Comparison of ENCODE assay signal across 8 cellular contexts in the genomic region with DNA sequence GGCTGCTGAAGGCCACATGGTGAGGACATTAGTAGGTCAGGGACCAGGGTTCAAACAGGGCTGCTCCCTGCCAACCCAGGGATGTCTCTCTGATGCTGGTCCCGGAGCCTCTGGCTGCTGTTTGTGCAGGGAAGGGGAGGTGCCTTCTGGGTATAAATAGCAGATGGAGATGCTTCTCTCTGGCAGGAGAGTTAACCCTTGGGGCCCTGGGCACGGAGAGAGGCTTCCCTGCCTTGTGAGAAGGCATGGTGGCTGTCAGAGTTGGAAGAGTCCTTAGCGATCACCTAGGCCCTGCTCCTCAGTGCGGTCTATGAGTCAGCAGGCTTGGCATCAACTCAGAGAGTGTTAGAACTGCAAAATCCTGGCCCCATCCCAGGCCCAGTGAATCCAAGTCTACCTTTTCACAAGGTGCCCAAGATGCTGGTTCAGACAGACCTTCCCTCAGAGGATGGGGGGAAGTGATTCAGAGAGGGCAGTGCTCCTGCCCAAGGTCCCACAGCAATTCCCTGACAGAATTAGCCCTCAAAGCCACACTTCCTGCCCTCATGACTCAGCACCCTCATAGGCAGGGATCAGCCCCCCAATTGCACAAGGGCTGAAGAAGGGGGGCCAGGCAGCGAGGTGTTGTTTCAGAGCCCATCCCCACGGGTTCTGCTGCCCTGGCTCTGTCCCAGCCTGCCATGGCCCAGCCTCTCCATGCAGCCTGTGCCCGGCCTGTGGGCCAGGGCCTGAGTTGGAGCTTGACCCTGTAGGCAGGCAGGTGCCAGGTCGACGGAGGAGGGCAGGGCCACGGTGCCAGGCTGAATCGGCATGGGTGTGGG. TPM values are rescaled to one million over a fixed set of nuclear protein-coding genes. Genes with fewer than 3 reads are reported as not detected.
DNase-seq lines count a peak whose midpoint lies in the region; ATAC-seq lines count a peak whose summit lies in the region.

No MANE protein-coding gene starts in this region.

- H3K27me3 Mint-ChIP-seq in activated T-helper 2 cell treated with anti-CD3 and anti-CD28 coated beads, Interferon-gamma antibody, Interleukin-2, Interleukin-4, amounts not matched to agents 10 μg/mL and 5 μg/mL and 100 μg/mL, durations not matched to agents 14 hours and 24 hours and 36 hours (ENCODE audit: low read depth): no peaks in the 10 kb centered on the region

- ATAC-seq in HG02885 (IDR thresholded peaks at IDR 0.05; ENCODE audit: poor library complexity, unreplicated experiment): no peak

- H3K36me3 Mint-ChIP-seq in activated T-helper 2 cell treated with anti-CD3 and anti-CD28 coated beads, Interferon-gamma antibody, Interleukin-2, Interleukin-4, amounts not matched to agents 10 μg/mL and 5 μg/mL and 100 μg/mL, durations not matched to agents 14 hours and 24 hours and 36 hours (ENCODE audit: low read depth): no peaks in the 10 kb centered on the region

- intact Hi-C loops in activated T-helper 2 cell treated with anti-CD3 and anti-CD28 coated beads, Interferon-gamma antibody, Interleukin-2, Interleukin-4, amounts not matched to agents 10 μg/mL and 5 μg/mL and 100 μg/mL, durations not matched to agents 14 hours and 24 hours and 36 hours (cut with micrococcal nuclease): no loop called here

- H3K9me3 Mint-ChIP-seq in activated T-helper 2 cell treated with anti-CD3 and anti-CD28 coated beads, Interferon-gamma antibody, Interleukin-2, Interleukin-4, amounts not matched to agents 10 μg/mL and 5 μg/mL and 100 μg/mL, durations not matched to agents 14 hours and 24 hours and 36 hours: no peaks in the 10 kb centered on the region

- no peak overlapping the region for H3K27ac Mint-ChIP-seq in activated T-helper 2 cell treated with anti-CD3 and anti-CD28 coated beads, Interferon-gamma antibody, Interleukin-2, Interleukin-4, amounts not matched to agents 10 μg/mL and 5 μg/mL and 100 μg/mL, durations not matched to agents 14 hours and 24 hours and 36 hours

- no peaks in the 10 kb centered on the region for H3K4me1 Mint-ChIP-seq in activated T-helper 2 cell treated with anti-CD3 and anti-CD28 coated beads, Interferon-gamma antibody, Interleukin-2, Interleukin-4, amounts not matched to agents 10 μg/mL and 5 μg/mL and 100 μg/mL, durations not matched to agents 14 hours and 24 hours and 36 hours (ENCODE audit: low read depth)

- DNase-seq in 8988T (peak; percentile 53), HS-27A (ENCODE audit: low read depth) (peak; percentile 38), amniotic epithelial cell (ENCODE audit: low read depth) (peak; percentile 92), iris pigment epithelial cell (ENCODE audit: low read depth) (peak; percentile 87), NCI-H1436 (lab: John Stamatoyannopoulos, UW) (no peak)
- DNase-seq in activated T-helper 2 cell treated with anti-CD3 and anti-CD28 coated beads, Interferon-gamma antibody, Interleukin-2, Interleukin-4, amounts not matched to agents 10 μg/mL and 5 μg/mL and 100 μg/mL, durations not matched to agents 14 hours and 24 hours and 36 hours (ENCODE audit: low spot score): no peak
- DNase-seq in activated naive CD4-positive, alpha-beta T cell (lab: John Stamatoyannopoulos, UW): no peak

- no peak overlapping the region for H3K4me3 Mint-ChIP-seq in activated T-helper 2 cell treated with anti-CD3 and anti-CD28 coated beads, Interferon-gamma antibody, Interleukin-2, Interleukin-4, amounts not matched to agents 10 μg/mL and 5 μg/mL and 100 μg/mL, durations not matched to agents 14 hours and 24 hours and 36 hours (ENCODE audit: low read depth)

RNA-seq across cellular contexts. Expression of a gene that starts 25.6 kb away (rescaled TPM):
- total RNA-seq in activated T-helper 2 cell treated with anti-CD3 and anti-CD28 coated beads, Interferon-gamma antibody, Interleukin-2, Interleukin-4, amounts not matched to agents 10 μg/mL and 5 μg/mL and 100 μg/mL, durations not matched to agents 14 hours and 24 hours and 36 hours: not detected in 2 replicates

RNA-seq across cellular contexts. Expression of a gene that starts 38.7 kb away (rescaled TPM):
- total RNA-seq in activated T-helper 2 cell treated with anti-CD3 and anti-CD28 coated beads, Interferon-gamma antibody, Interleukin-2, Interleukin-4, amounts not matched to agents 10 μg/mL and 5 μg/mL and 100 μg/mL, durations not matched to agents 14 hours and 24 hours and 36 hours: not detected in 2 replicates

Comparison
In these comparisons a context has a peak if more than half of its experiments do, and no peak if none do; other contexts are left out.
1. DNase-seq: peak in 8988T (single experiment), HS-27A (single experiment), amniotic epithelial cell (single experiment) and iris pigment epithelial cell (single experiment); none in activated T-helper 2 cell treated with anti-CD3 and anti-CD28 coated beads, Interferon-gamma antibody, Interleukin-2, Interleukin-4, amounts not matched to agents 10 μg/mL and 5 μg/mL and 100 μg/mL, durations not matched to agents 14 hours and 24 hours and 36 hours (single experiment), NCI-H1436 (single experiment) and activated naive CD4-positive, alpha-beta T cell (0 of 4).